Comparison of ENCODE assay signal across 18 cellular contexts in genomic region chr10:47127188-47127587, GRCh38.
"Had no signal": no experiment of that assay in that cellular context is flagged by ENCODE, and none has a peak within 500 bp of the region (broad histone marks: within the 10 kb centered on the region; RNA-seq: fewer than 3 reads in every experiment).

No MANE protein-coding gene starts in this region.

- H3K9me3 Mint-ChIP-seq: activated B cell treated with CpG ODN at 0.5 μM for 24 hours; activated naive CD4-positive, alpha-beta T cell treated with anti-CD3 and anti-CD28 coated beads for 36 hours had no signal

- H3K36me3 ChIP-seq: cardiac muscle cell, left lung, upper lobe of right lung had no signal

- H3K9me3 ChIP-seq: left lung, psoas muscle, upper lobe of right lung had no signal

- H3K27me3 Mint-ChIP-seq: activated CD4-positive, alpha-beta T cell treated with anti-CD3 and anti-CD28 coated beads for 36 hours had no signal

- DNase-seq: activated B cell treated with CpG ODN at 0.5 μM for 24 hours; activated CD4-positive, alpha-beta T cell treated with anti-CD3 and anti-CD28 coated beads for 36 hours; activated CD4-positive, alpha-beta T cell treated with anti-CD3 and anti-CD28 coated beads, Interleukin-2, amount 50 U/mL, for 4 hours; activated naive CD4-positive, alpha-beta T cell treated with anti-CD3 and anti-CD28 coated beads for 36 hours; activated T-cell treated with anti-CD3 and anti-CD28 coated beads, Interleukin-2, amount 50 U/mL, for 48 hours; effector CD8-positive, alpha-beta T cell; foreskin melanocyte; immature natural killer cell; left lung; naive thymus-derived CD8-positive, alpha-beta T cell; psoas muscle; right cardiac atrium; stimulated activated CD4-positive, alpha-beta T cell treated with anti-CD3 and anti-CD28 coated beads, Interleukin-4, amount 100 ng/mL, for 4 hours; stimulated activated naive CD8-positive, alpha-beta T cell treated with anti-CD3 and anti-CD28 coated beads, Interleukin-15, Interleukin-2, amounts not matched to agents 100 U/mL and 50 U/mL, for 24 hours; T-helper 1 cell; upper lobe of right lung had no signal

- H3K27ac Mint-ChIP-seq: activated B cell treated with CpG ODN at 0.5 μM for 24 hours; activated CD4-positive, alpha-beta T cell treated with anti-CD3 and anti-CD28 coated beads for 36 hours; activated naive CD4-positive, alpha-beta T cell treated with anti-CD3 and anti-CD28 coated beads for 36 hours; immature natural killer cell; mesothelial cell of epicardium; naive thymus-derived CD8-positive, alpha-beta T cell had no signal

- H3K4me3 ChIP-seq: cardiac muscle cell, left lung, psoas muscle, upper lobe of right lung had no signal

- H3K4me3 Mint-ChIP-seq: activated B cell treated with CpG ODN at 0.5 μM for 24 hours; activated CD4-positive, alpha-beta T cell treated with anti-CD3 and anti-CD28 coated beads for 36 hours; activated naive CD4-positive, alpha-beta T cell treated with anti-CD3 and anti-CD28 coated beads for 36 hours; immature natural killer cell; mesothelial cell of epicardium; naive thymus-derived CD8-positive, alpha-beta T cell had no signal

- H3K27me3 ChIP-seq: cardiac muscle cell, left lung, upper lobe of right lung had no signal

- H3K4me1 Mint-ChIP-seq: activated B cell treated with CpG ODN at 0.5 μM for 24 hours; activated CD4-positive, alpha-beta T cell treated with anti-CD3 and anti-CD28 coated beads for 36 hours; immature natural killer cell; mesothelial cell of epicardium had no signal

- H3K36me3 Mint-ChIP-seq: immature natural killer cell; mesothelial cell of epicardium; naive thymus-derived CD8-positive, alpha-beta T cell had no signal

- H3K27ac ChIP-seq: cardiac muscle cell, left lung, psoas muscle, upper lobe of right lung had no signal

- H3K4me1 ChIP-seq: left lung, psoas muscle, upper lobe of right lung had no signal
